Comparison of ENCODE assay signal across 27 cellular contexts in genomic region chr2:74728842-74729241, GRCh38.
"Had no signal": no experiment of that assay in that cellular context is flagged by ENCODE, and none has a peak within 500 bp of the region (broad histone marks: within the 10 kb centered on the region; RNA-seq: fewer than 3 reads in every experiment).

No MANE protein-coding gene starts in this region.

- H3K27me3 ChIP-seq: colonic mucosa, esophagus muscularis mucosa, foreskin keratinocyte, gastrocnemius medialis, gastroesophageal sphincter had no signal

- H3K27ac ChIP-seq: colonic mucosa, coronary artery, dorsolateral prefrontal cortex, epithelial cell of prostate, esophagus muscularis mucosa, esophagus squamous epithelium, foreskin keratinocyte, gastrocnemius medialis, gastroesophageal sphincter, heart left ventricle, heart right ventricle had no signal

- ATAC-seq: effector memory CD8-positive, alpha-beta T cell; esophagus mucosa; foreskin keratinocyte; gastrocnemius medialis; gastroesophageal sphincter; heart left ventricle; heart right ventricle had no signal

- FAIRE-seq: colon, endometrium, frontal cortex had no signal

- H3K36me3 ChIP-seq: colonic mucosa, esophagus muscularis mucosa, esophagus squamous epithelium, gastrocnemius medialis, gastroesophageal sphincter, heart left ventricle, heart right ventricle had no signal

- H3K4me3 ChIP-seq: colonic mucosa, coronary artery, dorsolateral prefrontal cortex, esophagus muscularis mucosa, esophagus squamous epithelium, gastrocnemius medialis, gastroesophageal sphincter, heart left ventricle, heart right ventricle had no signal

- H3K9me3 ChIP-seq: colonic mucosa, esophagus muscularis mucosa, esophagus squamous epithelium, gastrocnemius medialis had no signal

- DNase-seq: colonic mucosa; cortex of kidney; dermis blood vessel endothelial cell; dorsolateral prefrontal cortex; effector CD4-positive, alpha-beta T cell; effector CD8-positive, alpha-beta T cell; effector memory CD4-positive, alpha-beta T cell; effector memory CD8-positive, alpha-beta T cell; endodermal cell; erythroblast; esophagus squamous epithelium; foreskin fibroblast; foreskin keratinocyte; foreskin melanocyte; gastrocnemius medialis; glutamatergic neuron; head of caudate nucleus; heart left ventricle; heart right ventricle had no signal

- H3K4me1 ChIP-seq: colonic mucosa, esophagus muscularis mucosa, foreskin keratinocyte, gastrocnemius medialis, gastroesophageal sphincter, heart left ventricle, heart right ventricle had no signal
